16 cellular contexts compared by ENCODE assay signal in genomic region chr3:136913168-136913567, GRCh38.
"Had no signal": no experiment of that assay in that cellular context is flagged by ENCODE, and none has a peak within 500 bp of the region (broad histone marks: within the 10 kb centered on the region; RNA-seq: fewer than 3 reads in every experiment).

No MANE protein-coding gene starts in this region.

- H3K27me3 ChIP-seq: cardiac muscle cell, right atrium auricular region, thyroid gland had no signal

- H3K27ac ChIP-seq: cardiac muscle cell, left ventricle myocardium inferior, right atrium auricular region, skin epidermis, thyroid gland had no signal

- H3K4me3 Mint-ChIP-seq: stimulated activated naive B cell treated with anti-CD40 and anti-IgM and Interleukin-4, amounts not matched to agents 10 μg/mL and 1 μg/mL and 100 μg/mL, for 72 hours had no signal

- H3K4me1 ChIP-seq: right atrium auricular region had no signal

- H3K9me3 ChIP-seq: thyroid gland had no signal

- H3K36me3 ChIP-seq: cardiac muscle cell, left ventricle myocardium inferior, right atrium auricular region, thyroid gland had no signal

- H3K27me3 Mint-ChIP-seq: naive B cell; stimulated activated naive B cell treated with anti-CD40 and anti-IgM and Interleukin-4, amounts not matched to agents 10 μg/mL and 1 μg/mL and 100 μg/mL, for 72 hours had no signal

- ATAC-seq: esophagus mucosa; stimulated activated naive B cell treated with anti-CD40 and anti-IgM and Interleukin-4, amounts not matched to agents 10 μg/mL and 1 μg/mL and 100 μg/mL, for 72 hours had no signal

- H3K4me3 ChIP-seq: cardiac muscle cell, left ventricle myocardium inferior, right atrium auricular region, skin epidermis, thyroid gland had no signal

- DNase-seq: activated CD4-positive, CD25-positive, alpha-beta regulatory T cell treated with anti-CD3 and anti-CD28 coated beads, Interleukin-2, amount 50 U/mL, for 72 hours; activated gamma-delta T cell; activated T-cell treated with anti-CD3 and anti-CD28 coated beads, Interleukin-2, amount 50 U/mL, for 48 hours; kidney; left ventricle myocardium inferior; naive B cell; nucleus accumbens; stimulated activated CD4-positive, alpha-beta T cell treated with anti-CD3 and anti-CD28 coated beads, Interleukin-15, amount 100 ng/mL, for 24 hours; stimulated activated CD4-positive, alpha-beta T cell treated with anti-CD3 and anti-CD28 coated beads, Interleukin-4, amount 100 ng/mL, for 1 hour; stimulated activated naive B cell treated with anti-CD40 and anti-IgM and Interleukin-4, amounts not matched to agents 10 μg/mL and 1 μg/mL and 100 μg/mL, for 72 hours; T-helper 9 cell; thyroid gland had no signal
